Comparison of ENCODE assay signal across 22 cellular contexts in genomic region chr5:83440826-83441225, GRCh38. TPM values are rescaled to one million over a fixed set of nuclear protein-coding genes. Genes with fewer than 3 reads are reported as not detected.
DNase-seq lines count a peak whose midpoint lies in the region; ATAC-seq and TF ChIP-seq lines count a peak whose summit lies in the region.
"Had no signal": no experiment of that assay in that cellular context is flagged by ENCODE, and none has a peak within 500 bp of the region (broad histone marks: within the 10 kb centered on the region; RNA-seq: fewer than 3 reads in every experiment).

No MANE protein-coding gene starts in this region.

- no peaks in the 10 kb centered on the region for H3K27me3 ChIP-seq in foreskin keratinocyte

- H3K4me1 ChIP-seq in foreskin keratinocyte = no peaks in the 10 kb centered on the region

- no peak for TF ChIP-seq CTCF in foreskin keratinocyte (conservative IDR thresholded peaks at IDR 0.05)

- ATAC-seq in foreskin keratinocyte (peak; percentile 70), HG02588 (IDR thresholded peaks at IDR 0.05; ENCODE audit: unreplicated experiment) (no peak), GM18868 (IDR thresholded peaks at IDR 0.05; ENCODE audit: unreplicated experiment) (no peak), GM19467 (IDR thresholded peaks at IDR 0.05; ENCODE audit: unreplicated experiment) (no peak)

- no peak overlapping the region for H3K27ac ChIP-seq in foreskin keratinocyte
- H3K27ac ChIP-seq: KMS-11 had no signal

- DNase-seq in A172 (ENCODE audit: low spot score) (peak; percentile 16), M059J (ENCODE audit: low read depth) (peak; percentile 59), astrocyte of the hippocampus (ENCODE audit: low read depth, low spot score) (peak; percentile 15), foreskin keratinocyte (peak in 1 of 2 donors; percentile 34), SHP77 (lab: John Stamatoyannopoulos, UW) (no peak)
- DNase-seq: 8988T, DMS53, GDM1, GOT3, HCEC 1CT, NCI-H1417, NCI-H1694 treated with DMSO at 0.1 percent for 48 hours, NCI-H2081 treated with DMSO at 0.1 percent for 48 hours, NCI-H2171 treated with DMSO at 0.1 percent for 48 hours, NCI-H524 treated with DMSO at 0.1 percent for 48 hours, Right ventricle myocardium superior, SW 1271 had no signal

RNA-seq across cellular contexts. Expression of gene VCAN, which starts 30.7 kb away (rescaled TPM):
- 22.3 and 31.7 TPM in 2 replicates for total RNA-seq in A172 (2014; rRNA removed; shearing (Covaris generic))
- 42.5 and 84.4 TPM in 2 replicates for total RNA-seq in M059J (2014; rRNA removed; shearing (Covaris generic))
- total RNA-seq in foreskin keratinocyte = 2.6 and 5.8 TPM in 2 replicates
- 0.35 and 0.77 TPM in 2 replicates for polyA plus RNA-seq in foreskin keratinocyte
- total RNA-seq: B cell had no signal

Comparison
In these comparisons a context has a peak if more than half of its experiments do, and no peak if none do; other contexts are left out.
1. DNase-seq: peak in A172 (single experiment), M059J (single experiment) and astrocyte of the hippocampus (single experiment); none in SHP77 (0 of 2).